8 cellular contexts compared by ENCODE assay signal in genomic region chr2:111883661-111884591, GRCh38. TPM values are rescaled to one million over a fixed set of nuclear protein-coding genes. Genes with fewer than 3 reads are reported as not detected.
DNase-seq lines count a peak whose midpoint lies in the region; ATAC-seq lines count a peak whose summit lies in the region.

TSS of gene ANAPC1 (minus strand) at chr2:111884193. CDS start at chr2:111880825, 3,368 bp downstream.

- peak; percentile 81 to 87 (median 84) for DNase-seq in CD4-positive, alpha-beta memory T cell
- DNase-seq in NCI-H82 treated with DMSO at 0.1 percent for 48 hours (lab: John Stamatoyannopoulos, UW; ENCODE audit: unreplicated experiment) (peak; percentile 45), medulla oblongata (ENCODE audit: extremely low spot score) (peak; percentile 90)
- DNase-seq in activated CD8-positive, alpha-beta T cell treated with anti-CD3 and anti-CD28 coated beads, Interleukin-2, amount 10 ng/mL, durations not matched to agents 7 days and 5 days = peak; percentile 91
- peak; percentile 80 for DNase-seq in effector CD8-positive, alpha-beta T cell (lab: John Stamatoyannopoulos, UW)
- peak; percentile 75 to 82 (median 79) for DNase-seq in stimulated activated CD4-positive, alpha-beta T cell treated with anti-CD3 and anti-CD28 coated beads, TNF-alpha, amount 100 ng/mL, for 48 hours (ENCODE audit: low read depth in 3 of 3)

- H3K27me3 Mint-ChIP-seq in CD4-positive, alpha-beta memory T cell = no peaks in the 10 kb centered on the region
- H3K27me3 Mint-ChIP-seq in activated CD8-positive, alpha-beta T cell treated with anti-CD3 and anti-CD28 coated beads, Interleukin-2, amount 10 ng/mL, durations not matched to agents 7 days and 5 days (ENCODE audit: low read depth) = no peaks in the 10 kb centered on the region

- H3K4me3 Mint-ChIP-seq in CD4-positive, alpha-beta memory T cell = peak within 1 kb of the TSS; percentile 90 to 96 (median 93)
- peak within 1 kb of the TSS; percentile 90 for H3K4me3 Mint-ChIP-seq in activated CD8-positive, alpha-beta T cell treated with anti-CD3 and anti-CD28 coated beads, Interleukin-2, amount 10 ng/mL, durations not matched to agents 7 days and 5 days

- peak within 1 kb of the TSS; percentile 85 to 99 (median 96) for H3K27ac Mint-ChIP-seq in CD4-positive, alpha-beta memory T cell
- H3K27ac Mint-ChIP-seq in activated CD8-positive, alpha-beta T cell treated with anti-CD3 and anti-CD28 coated beads, Interleukin-2, amount 10 ng/mL, durations not matched to agents 7 days and 5 days = peak within 1 kb of the TSS; percentile 93

- peak within 1 kb of the TSS; percentile 82 for H3K27ac ChIP-seq in CD4-positive, alpha-beta memory T cell (ENCODE audit: low read depth, low read length)

- H3K27me3 ChIP-seq in CD4-positive, alpha-beta memory T cell (ENCODE audit: insufficient read depth, low read length) = no peaks in the 10 kb centered on the region

- peaks cover 4 to 13% of the 10 kb centered on the region in 2 donors for H3K36me3 Mint-ChIP-seq in CD4-positive, alpha-beta memory T cell
- H3K36me3 Mint-ChIP-seq in activated CD8-positive, alpha-beta T cell treated with anti-CD3 and anti-CD28 coated beads, Interleukin-2, amount 10 ng/mL, durations not matched to agents 7 days and 5 days (ENCODE audit: low read depth) = peaks cover 8% of the 10 kb centered on the region

- H3K36me3 ChIP-seq in CD4-positive, alpha-beta memory T cell (ENCODE audit: insufficient read depth, low read length) = no peaks in the 10 kb centered on the region

- POLR2A ChIA-PET in CD4-positive, alpha-beta memory T cell (lab: Charles Lee; ENCODE audit: partially characterized antibody) = interaction anchor here (0.6 to 1.0 kb wide), 4 partner anchors 15 to 659 kb away, joined by 3 to 6 read pairs (median 3); partner anchors contain the start of genes MERTK and TMEM87B
- POLR2A ChIA-PET in activated CD8-positive, alpha-beta T cell treated with anti-CD3 and anti-CD28 coated beads, Interleukin-2, amount 10 ng/mL, durations not matched to agents 7 days and 5 days (lab: Charles Lee) = interaction anchor here (0.6 to 1.5 kb wide), 8 partner anchors 9 to 599 kb away, joined by 3 to 4 read pairs (median 3); no protein-coding TSS in a partner anchor

- H3K9me3 ChIP-seq in CD4-positive, alpha-beta memory T cell (ENCODE audit: control insufficient read depth in 1 of 2, low read length in 2 of 2) = no peaks in the 10 kb centered on the region

- peak within 1 kb of the TSS; percentile 77 for H3K4me3 ChIP-seq in CD4-positive, alpha-beta memory T cell (ENCODE audit: low read length in 2 of 2)

- H3K4me1 ChIP-seq in CD4-positive, alpha-beta memory T cell (ENCODE audit: insufficient read depth, low read length) = peaks cover 15% of the 10 kb centered on the region

- no peaks in the 10 kb centered on the region for H3K9me3 Mint-ChIP-seq in CD4-positive, alpha-beta memory T cell
- no peaks in the 10 kb centered on the region for H3K9me3 Mint-ChIP-seq in activated CD8-positive, alpha-beta T cell treated with anti-CD3 and anti-CD28 coated beads, Interleukin-2, amount 10 ng/mL, durations not matched to agents 7 days and 5 days (ENCODE audit: insufficient read depth)

- CTCF ChIA-PET in CD4-positive, alpha-beta memory T cell (lab: Charles Lee; ENCODE audit: partially characterized antibody) = interaction anchor here (0.8 to 1.0 kb wide), 3 partner anchors 10 to 596 kb away, joined by 3 to 4 read pairs (median 3); no protein-coding TSS in a partner anchor
- CTCF ChIA-PET in activated CD8-positive, alpha-beta T cell treated with anti-CD3 and anti-CD28 coated beads, Interleukin-2, amount 10 ng/mL, durations not matched to agents 7 days and 5 days (lab: Charles Lee) = interaction anchor here (0.6 to 2.6 kb wide), 2 partner anchors 163 to 381 kb away, joined by 3 to 8 read pairs; no protein-coding TSS in a partner anchor

- peaks cover 4 to 12% (median 10%) of the 10 kb centered on the region in 4 donors for H3K4me1 Mint-ChIP-seq in CD4-positive, alpha-beta memory T cell
- peaks cover 23% of the 10 kb centered on the region for H3K4me1 Mint-ChIP-seq in activated CD8-positive, alpha-beta T cell treated with anti-CD3 and anti-CD28 coated beads, Interleukin-2, amount 10 ng/mL, durations not matched to agents 7 days and 5 days (ENCODE audit: low read depth)

- intact Hi-C loops in CD4-positive, alpha-beta memory T cell (cut with micrococcal nuclease) = loop anchor here (2.0 to 5.0 kb wide), 3 partner anchors 171 to 393 kb away; partner anchors contain the start of genes TMEM87B, ZC3H6 and ZC3H8

- ATAC-seq in GM19397 (IDR thresholded peaks at IDR 0.05; ENCODE audit: unreplicated experiment) (peak; percentile 82), HG03558 (IDR thresholded peaks at IDR 0.05; ENCODE audit: extremely low read depth, unreplicated experiment) (peak; percentile 67)
- peak; percentile 96 for ATAC-seq in activated CD8-positive, alpha-beta T cell treated with anti-CD3 and anti-CD28 coated beads, Interleukin-2, amount 10 ng/mL, durations not matched to agents 7 days and 5 days

RNA-seq across cellular contexts. Expression of gene ANAPC1, which starts in this region (rescaled TPM):
- 10 to 100 TPM; 58.1 to 60.2 TPM for total RNA-seq in CD4-positive, alpha-beta memory T cell
- polyA plus RNA-seq in CD4-positive, alpha-beta memory T cell = 10 to 100 TPM; 22.2 to 26.2 TPM
- total RNA-seq in activated CD8-positive, alpha-beta T cell treated with anti-CD3 and anti-CD28 coated beads, Interleukin-2, amount 10 ng/mL, durations not matched to agents 7 days and 5 days = 10 to 100 TPM; 76.6 to 78.4 TPM

Comparison
In these comparisons a context has a peak if more than half of its experiments do, and no peak if none do; other contexts are left out.
1. Peak in every context shown above with its lines: DNase-seq, ATAC-seq, H3K4me3 ChIP-seq and H3K27ac ChIP-seq.